In the genomic region with DNA sequence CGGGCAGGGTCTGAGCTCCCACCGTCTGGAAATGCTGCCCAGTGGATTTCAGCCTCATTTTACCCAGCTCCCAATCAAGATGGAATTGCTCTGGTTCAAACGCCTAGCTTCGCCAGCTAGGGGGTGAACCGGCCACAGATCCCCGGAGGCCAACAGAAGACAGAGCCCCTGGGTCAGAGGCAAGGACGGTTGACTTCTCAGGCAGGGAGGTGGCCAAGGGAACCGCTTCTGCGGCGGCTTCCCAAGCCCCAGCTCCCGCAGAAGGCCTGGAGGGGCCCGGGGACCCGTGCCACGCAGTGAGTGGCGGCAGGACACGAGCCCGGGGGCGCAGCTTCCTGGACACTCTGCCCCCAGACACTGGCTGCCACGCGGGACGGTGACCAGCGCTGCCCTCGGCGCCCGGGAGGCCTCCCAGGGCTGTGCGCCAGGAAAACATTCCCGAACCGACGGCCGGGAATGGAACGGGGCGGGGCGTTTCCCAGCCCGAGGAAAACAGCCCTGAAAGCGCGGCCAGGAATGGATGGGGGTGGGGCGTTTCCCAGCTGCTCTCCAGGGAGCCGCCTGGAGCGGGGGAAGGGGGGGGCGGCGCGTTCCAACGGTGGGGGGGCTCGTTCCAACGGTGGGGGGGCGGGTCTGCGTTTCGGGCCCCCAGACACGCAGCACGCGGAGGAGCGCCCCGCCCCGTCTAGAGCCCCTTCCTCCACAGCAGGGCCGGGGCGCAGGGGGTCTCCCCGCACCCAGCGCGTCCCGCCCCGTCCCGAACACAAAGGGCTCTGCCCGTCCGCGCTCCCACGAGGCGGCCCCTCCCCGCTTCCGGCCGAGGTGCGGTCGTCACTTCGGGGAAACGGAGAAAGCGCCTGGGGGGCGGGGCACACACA, we compare ENCODE assay signal across 1 cellular context.
TF ChIP-seq lines count a peak whose summit lies in the region.

No MANE protein-coding gene starts in this region.

TF ChIP-seq in K562, 482 proteins besides CTCF, POLR2A, EP300 and RAD21 (continued from another document and continues in another):
- TF ChIP-seq CREB3L1 (IDR thresholded peaks at IDR 0.05; ENCODE audit: borderline replicate concordance, low read depth) = no peak
- no peak for TF ChIP-seq SNAPC5 (CRISPR knock-in tag; IDR thresholded peaks at IDR 0.05)
- no peak for TF ChIP-seq NCOR1 (IDR thresholded peaks at IDR 0.05)
- no peak for TF ChIP-seq ZNF699 (CRISPR knock-in tag; IDR thresholded peaks at IDR 0.05; ENCODE audit: insufficient replicate concordance)
- no peak for TF ChIP-seq PHB2 (IDR thresholded peaks at IDR 0.05; ENCODE audit: low read depth)
- TF ChIP-seq HINFP (tag; conservative IDR thresholded peaks at IDR 0.05; ENCODE audit: low read depth) = peak; percentile 72; the same call in 1 of the 2 replicates
- TF ChIP-seq JUN (IDR thresholded peaks at IDR 0.05; ENCODE audit: borderline replicate concordance, low read depth, low read length) = no peak
- TF ChIP-seq JUN (CRISPR knock-in tag; IDR thresholded peaks at IDR 0.05; ENCODE audit: borderline replicate concordance) = no peak
- no peak for TF ChIP-seq CSDE1 (IDR thresholded peaks at IDR 0.05)
- no peak for TF ChIP-seq DEAF1 (CRISPR knock-in tag; IDR thresholded peaks at IDR 0.05)
- TF ChIP-seq IRF9 (tag; IDR thresholded peaks at IDR 0.05) = peak; percentile 66; the same call in 1 of the 2 replicates
- TF ChIP-seq VEZF1 (CRISPR knock-in tag; IDR thresholded peaks at IDR 0.05) = peak; percentile 89
- TF ChIP-seq, protein P1, sequence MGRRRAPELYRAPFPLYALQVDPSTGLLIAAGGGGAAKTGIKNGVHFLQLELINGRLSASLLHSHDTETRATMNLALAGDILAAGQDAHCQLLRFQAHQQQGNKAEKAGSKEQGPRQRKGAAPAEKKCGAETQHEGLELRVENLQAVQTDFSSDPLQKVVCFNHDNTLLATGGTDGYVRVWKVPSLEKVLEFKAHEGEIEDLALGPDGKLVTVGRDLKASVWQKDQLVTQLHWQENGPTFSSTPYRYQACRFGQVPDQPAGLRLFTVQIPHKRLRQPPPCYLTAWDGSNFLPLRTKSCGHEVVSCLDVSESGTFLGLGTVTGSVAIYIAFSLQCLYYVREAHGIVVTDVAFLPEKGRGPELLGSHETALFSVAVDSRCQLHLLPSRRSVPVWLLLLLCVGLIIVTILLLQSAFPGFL (CRISPR knock-in tag; IDR thresholded peaks at IDR 0.05) = no peak
- TF ChIP-seq ZNF431 (CRISPR knock-in tag; IDR thresholded peaks at IDR 0.05) = no peak
- TF ChIP-seq KDM1A (IDR thresholded peaks at IDR 0.05) = no peak
- no peak for TF ChIP-seq U2AF2 (optimal IDR thresholded peaks at IDR 0.05; ENCODE audit: low read depth, low read length)
- TF ChIP-seq KLF1 (tag; IDR thresholded peaks at IDR 0.05) = no peak; the same call in none of the 2 replicates
- TF ChIP-seq SRF (CRISPR knock-in tag; IDR thresholded peaks at IDR 0.05) = no peak
- peak; percentile 95 for TF ChIP-seq ZNF740 (CRISPR knock-in tag; IDR thresholded peaks at IDR 0.05)
- TF ChIP-seq ZNF740 (tag; IDR thresholded peaks at IDR 0.05) = peak; percentile 93
- TF ChIP-seq PHF8 (IDR thresholded peaks at IDR 0.05; ENCODE audit: borderline replicate concordance, low read length) = peak; percentile 46; the same call in 1 of the 2 replicates
- no peak for TF ChIP-seq TFE3 (CRISPR knock-in tag; IDR thresholded peaks at IDR 0.05)
- TF ChIP-seq KHSRP (IDR thresholded peaks at IDR 0.05) = no peak
- TF ChIP-seq RCOR1 (IDR thresholded peaks at IDR 0.05; ENCODE audit: borderline replicate concordance in 1 of 2, low read depth in 2 of 2, low read length in 2 of 2) = no peak; a peak in 1 of 4 replicates
- TF ChIP-seq, protein P2, sequence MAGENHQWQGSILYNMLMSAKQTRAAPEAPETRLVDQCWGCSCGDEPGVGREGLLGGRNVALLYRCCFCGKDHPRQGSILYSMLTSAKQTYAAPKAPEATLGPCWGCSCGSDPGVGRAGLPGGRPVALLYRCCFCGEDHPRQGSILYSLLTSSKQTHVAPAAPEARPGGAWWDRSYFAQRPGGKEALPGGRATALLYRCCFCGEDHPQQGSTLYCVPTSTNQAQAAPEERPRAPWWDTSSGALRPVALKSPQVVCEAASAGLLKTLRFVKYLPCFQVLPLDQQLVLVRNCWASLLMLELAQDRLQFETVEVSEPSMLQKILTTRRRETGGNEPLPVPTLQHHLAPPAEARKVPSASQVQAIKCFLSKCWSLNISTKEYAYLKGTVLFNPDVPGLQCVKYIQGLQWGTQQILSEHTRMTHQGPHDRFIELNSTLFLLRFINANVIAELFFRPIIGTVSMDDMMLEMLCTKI (IDR thresholded peaks at IDR 0.05; ENCODE audit: partially characterized antibody) = no peak
- no peak for TF ChIP-seq HES1 (IDR thresholded peaks at IDR 0.05; ENCODE audit: low read depth)
- TF ChIP-seq GABPB2 (CRISPR knock-in tag; conservative IDR thresholded peaks at IDR 0.05) = no peak
- TF ChIP-seq, protein P3, sequence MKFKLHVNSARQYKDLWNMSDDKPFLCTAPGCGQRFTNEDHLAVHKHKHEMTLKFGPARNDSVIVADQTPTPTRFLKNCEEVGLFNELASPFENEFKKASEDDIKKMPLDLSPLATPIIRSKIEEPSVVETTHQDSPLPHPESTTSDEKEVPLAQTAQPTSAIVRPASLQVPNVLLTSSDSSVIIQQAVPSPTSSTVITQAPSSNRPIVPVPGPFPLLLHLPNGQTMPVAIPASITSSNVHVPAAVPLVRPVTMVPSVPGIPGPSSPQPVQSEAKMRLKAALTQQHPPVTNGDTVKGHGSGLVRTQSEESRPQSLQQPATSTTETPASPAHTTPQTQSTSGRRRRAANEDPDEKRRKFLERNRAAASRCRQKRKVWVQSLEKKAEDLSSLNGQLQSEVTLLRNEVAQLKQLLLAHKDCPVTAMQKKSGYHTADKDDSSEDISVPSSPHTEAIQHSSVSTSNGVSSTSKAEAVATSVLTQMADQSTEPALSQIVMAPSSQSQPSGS (CRISPR knock-in tag; IDR thresholded peaks at IDR 0.05) = no peak
- no peak for TF ChIP-seq LEF1 (IDR thresholded peaks at IDR 0.05)
- TF ChIP-seq NFE2 (IDR thresholded peaks at IDR 0.05; ENCODE audit: low read depth) = no peak
- TF ChIP-seq, protein P4, sequence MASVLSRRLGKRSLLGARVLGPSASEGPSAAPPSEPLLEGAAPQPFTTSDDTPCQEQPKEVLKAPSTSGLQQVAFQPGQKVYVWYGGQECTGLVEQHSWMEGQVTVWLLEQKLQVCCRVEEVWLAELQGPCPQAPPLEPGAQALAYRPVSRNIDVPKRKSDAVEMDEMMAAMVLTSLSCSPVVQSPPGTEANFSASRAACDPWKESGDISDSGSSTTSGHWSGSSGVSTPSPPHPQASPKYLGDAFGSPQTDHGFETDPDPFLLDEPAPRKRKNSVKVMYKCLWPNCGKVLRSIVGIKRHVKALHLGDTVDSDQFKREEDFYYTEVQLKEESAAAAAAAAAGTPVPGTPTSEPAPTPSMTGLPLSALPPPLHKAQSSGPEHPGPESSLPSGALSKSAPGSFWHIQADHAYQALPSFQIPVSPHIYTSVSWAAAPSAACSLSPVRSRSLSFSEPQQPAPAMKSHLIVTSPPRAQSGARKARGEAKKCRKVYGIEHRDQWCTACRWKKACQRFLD (CRISPR knock-in tag; IDR thresholded peaks at IDR 0.05) = peak; percentile 98
